ENCODE assay signal across 8 cellular contexts in the genomic region with DNA sequence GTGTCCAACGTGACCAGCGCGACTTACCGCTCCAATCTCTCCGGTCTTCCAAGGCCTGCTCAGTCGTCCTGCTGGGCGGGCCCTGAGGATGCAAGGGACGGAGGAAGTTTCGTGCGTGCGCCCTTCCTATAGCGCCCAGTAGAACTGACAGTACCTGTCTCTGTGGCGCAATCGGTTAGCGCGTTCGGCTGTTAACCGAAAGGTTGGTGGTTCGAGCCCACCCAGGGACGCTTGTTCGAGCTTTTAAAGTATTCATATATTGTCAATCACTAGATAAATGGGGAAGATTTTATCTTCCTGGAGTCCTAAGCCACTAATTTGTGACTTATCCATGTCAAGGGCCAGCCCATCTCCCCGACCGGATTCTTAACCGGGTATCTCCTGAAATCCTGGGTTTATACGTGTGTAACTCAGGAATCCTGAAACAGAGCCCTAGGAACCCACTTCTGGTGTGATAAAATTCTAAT. TPM values are rescaled to one million over a fixed set of nuclear protein-coding genes. Genes with fewer than 3 reads are reported as not detected.
DNase-seq lines count a peak whose midpoint lies in the region; ATAC-seq and TF ChIP-seq lines count a peak whose summit lies in the region.
"Not testable (repeated sequence)": the region's sequence is repeated elsewhere in the genome, so short reads cannot be mapped to it uniquely, and the experiment has no call there.

No MANE protein-coding gene starts in this region.

- not testable (repeated sequence) for H3K79me2 ChIP-seq in H9 (ENCODE audit: insufficient read depth, low read length)

- H3K27me3 ChIP-seq in H9 (ENCODE audit: insufficient read depth, low read length); mesenchymal stem cell (ENCODE audit: control insufficient read depth in 1 of 2, insufficient read depth in 1 of 2, low read length in 2 of 2); uterus: not testable (repeated sequence)

- POLR2A ChIA-PET in activated CD4-positive, alpha-beta T cell treated with anti-CD3 and anti-CD28 coated beads for 36 hours (lab: Charles Lee); activated naive CD8-positive, alpha-beta T cell treated with anti-CD3 and anti-CD28 coated beads, Interleukin-2, amount 10 ng/mL, durations not matched to agents 7 days and 5 days (lab: Charles Lee): not testable (repeated sequence)

- peak overlapping the region; percentile 51 to 77 for H3K4me3 Mint-ChIP-seq in H9
- H3K4me3 Mint-ChIP-seq in activated CD4-positive, alpha-beta T cell treated with anti-CD3 and anti-CD28 coated beads for 36 hours = peak overlapping the region; percentile 59
- H3K4me3 Mint-ChIP-seq in activated naive CD8-positive, alpha-beta T cell treated with anti-CD3 and anti-CD28 coated beads, Interleukin-2, amount 10 ng/mL, durations not matched to agents 7 days and 5 days = peak overlapping the region; percentile 78

- H2BK20ac ChIP-seq in H9 (ENCODE audit: low read depth, low read length, poor library complexity, severe bottlenecking) = not testable (repeated sequence)

- H3K18ac ChIP-seq in H9 (ENCODE audit: insufficient read length, low read depth, low read length); mesenchymal stem cell (ENCODE audit: low read depth in 1 of 2, low read length in 2 of 2): not testable (repeated sequence)

- H2AK5ac ChIP-seq in H9 (ENCODE audit: insufficient read length, low read length); mesenchymal stem cell (ENCODE audit: low read length, severe bottlenecking): not testable (repeated sequence)

- not testable (repeated sequence) for H3K9ac ChIP-seq in H9 (ENCODE audit: extremely low read depth, insufficient read length, low read length)
- peak overlapping the region; percentile 48 for H3K9ac ChIP-seq in mesenchymal stem cell (ENCODE audit: low read length)

- not testable (repeated sequence) for H3K9me3 ChIP-seq in H9 (ENCODE audit: control insufficient read depth, low read depth, low read length); mesenchymal stem cell (ENCODE audit: control insufficient read depth, low read length); uterus

- H3K4me3 ChIP-seq in mesenchymal stem cell (ENCODE audit: insufficient read depth in 1 of 2, low read depth in 1 of 2, low read length in 2 of 2) = peak overlapping the region in 1 of 2 experiments; percentile 47
- peak overlapping the region in 1 of 2 donors; percentile 26 for H3K4me3 ChIP-seq in uterus

- not testable (repeated sequence) for H2BK12ac ChIP-seq in H9 (ENCODE audit: insufficient read length, low read depth, low read length); mesenchymal stem cell (ENCODE audit: low read length in 2 of 2)

- H3K79me1 ChIP-seq in H9 (ENCODE audit: insufficient read depth, low read depth, low read length, poor library complexity, severe bottlenecking); mesenchymal stem cell (replicated peaks; ENCODE audit: low read length, poor library complexity, severe bottlenecking): not testable (repeated sequence)

- not testable (repeated sequence) for H3K23ac ChIP-seq in H9 (ENCODE audit: insufficient read length, low read depth, low read length); mesenchymal stem cell (ENCODE audit: low read length in 2 of 2)

- H4K20me1 ChIP-seq in H9 (ENCODE audit: control insufficient read depth, insufficient read depth, insufficient read length) = not testable (repeated sequence)

- not testable (repeated sequence) for H3K23me2 ChIP-seq in H9 (ENCODE audit: insufficient read length, low read depth, low read length, poor library complexity, severe bottlenecking)

- H4K8ac ChIP-seq in H9 (replicated peaks; ENCODE audit: insufficient read length, low read depth, low read length); mesenchymal stem cell (ENCODE audit: low read length): not testable (repeated sequence)

- H3T11ph ChIP-seq in H9 (ENCODE audit: low read length) = not testable (repeated sequence)

- H3K36me3 Mint-ChIP-seq in H9 (ENCODE audit: insufficient read depth in 1 of 3, low read depth in 3 of 3); activated CD4-positive, alpha-beta T cell treated with anti-CD3 and anti-CD28 coated beads for 36 hours (ENCODE audit: low read depth); activated naive CD8-positive, alpha-beta T cell treated with anti-CD3 and anti-CD28 coated beads, Interleukin-2, amount 10 ng/mL, durations not matched to agents 7 days and 5 days: not testable (repeated sequence)

- H3K4ac ChIP-seq in H9 (ENCODE audit: low read depth, low read length); mesenchymal stem cell (ENCODE audit: low read depth in 1 of 2, low read length in 2 of 2): not testable (repeated sequence)

- not testable (repeated sequence) for H4K91ac ChIP-seq in H9 (ENCODE audit: insufficient read length, low read depth, low read length); mesenchymal stem cell (ENCODE audit: low read length)

- H3K4me2 ChIP-seq in H9 (ENCODE audit: insufficient read depth, insufficient read length, low read length); mesenchymal stem cell (ENCODE audit: low read length, poor library complexity, severe bottlenecking): not testable (repeated sequence)

- not testable (repeated sequence) for H3K27ac ChIP-seq in H9 (ENCODE audit: insufficient read length, low read depth, low read length); mesenchymal stem cell (ENCODE audit: low read length, poor library complexity, severe bottlenecking)
- H3K27ac ChIP-seq in uterus = peak overlapping the region in 1 of 2 donors; percentile 67

- H3K56ac ChIP-seq in H9 (ENCODE audit: insufficient read length, low read depth, low read length) = not testable (repeated sequence)

- not testable (repeated sequence) for H2BK120ac ChIP-seq in H9 (ENCODE audit: low read depth, low read length, poor library complexity, severe bottlenecking); mesenchymal stem cell (ENCODE audit: low read depth, low read length)

- H3K27me3 Mint-ChIP-seq in H9 (ENCODE audit: low read depth); activated CD4-positive, alpha-beta T cell treated with anti-CD3 and anti-CD28 coated beads for 36 hours; activated naive CD8-positive, alpha-beta T cell treated with anti-CD3 and anti-CD28 coated beads, Interleukin-2, amount 10 ng/mL, durations not matched to agents 7 days and 5 days: not testable (repeated sequence)

- H3K4me1 Mint-ChIP-seq in H9; activated CD4-positive, alpha-beta T cell treated with anti-CD3 and anti-CD28 coated beads for 36 hours; activated naive CD8-positive, alpha-beta T cell treated with anti-CD3 and anti-CD28 coated beads, Interleukin-2, amount 10 ng/mL, durations not matched to agents 7 days and 5 days: not testable (repeated sequence)

- H3K36me3 ChIP-seq in mesenchymal stem cell (ENCODE audit: control insufficient read depth in 1 of 2, insufficient read depth in 2 of 2, low read depth in 1 of 2, low read length in 2 of 2); uterus: not testable (repeated sequence)

- not testable (repeated sequence) for H2BK15ac ChIP-seq in H9 (ENCODE audit: low read depth, low read length); mesenchymal stem cell (ENCODE audit: low read depth, poor library complexity, severe bottlenecking)

- not testable (repeated sequence) for H2BK5ac ChIP-seq in H9 (ENCODE audit: insufficient read length, low read length); mesenchymal stem cell (ENCODE audit: low read depth, low read length, poor library complexity, severe bottlenecking)

- TF ChIP-seq CTCF in H9 (conservative IDR thresholded peaks at IDR 0.05); uterus (IDR thresholded peaks at IDR 0.05): not testable (repeated sequence)

- TF ChIP-seq POLR2A in uterus (IDR thresholded peaks at IDR 0.05) = not testable (repeated sequence)

- not testable (repeated sequence) for H3K9me3 Mint-ChIP-seq in H9; activated CD4-positive, alpha-beta T cell treated with anti-CD3 and anti-CD28 coated beads for 36 hours (ENCODE audit: low read depth); activated naive CD8-positive, alpha-beta T cell treated with anti-CD3 and anti-CD28 coated beads, Interleukin-2, amount 10 ng/mL, durations not matched to agents 7 days and 5 days

- H4K5ac ChIP-seq in H9 (ENCODE audit: insufficient read length, low read depth, low read length) = not testable (repeated sequence)

- not testable (repeated sequence) for H3K4me1 ChIP-seq in H9 (ENCODE audit: insufficient read depth, low read length); mesenchymal stem cell (ENCODE audit: control insufficient read depth, insufficient read depth, low read depth, low read length); uterus

- no CpG with 5 or more reads among the region's 25 CpGs for WGBS in H9 (ENCODE audit: extremely low coverage, insufficient read length, low lambda C conversion rate)
- 5% methylated on average over 8 of the region's 25 CpGs for WGBS in mesenchymal stem cell

- H2AFZ ChIP-seq in H9 (ENCODE audit: low read length); mesenchymal stem cell (ENCODE audit: low read depth, low read length): not testable (repeated sequence)

- not testable (repeated sequence) for H3K27ac Mint-ChIP-seq in H9
- H3K27ac Mint-ChIP-seq in activated CD4-positive, alpha-beta T cell treated with anti-CD3 and anti-CD28 coated beads for 36 hours = peak overlapping the region; percentile 51
- H3K27ac Mint-ChIP-seq in activated naive CD8-positive, alpha-beta T cell treated with anti-CD3 and anti-CD28 coated beads, Interleukin-2, amount 10 ng/mL, durations not matched to agents 7 days and 5 days = peak overlapping the region; percentile 77

- ATAC-seq in activated CD4-positive, alpha-beta T cell treated with anti-CD3 and anti-CD28 coated beads for 36 hours; activated naive CD8-positive, alpha-beta T cell treated with anti-CD3 and anti-CD28 coated beads, Interleukin-2, amount 10 ng/mL, durations not matched to agents 7 days and 5 days (ENCODE audit: low read depth): not testable (repeated sequence)

- intact Hi-C loops in activated CD4-positive, alpha-beta T cell treated with anti-CD3 and anti-CD28 coated beads for 36 hours (cut with DNase I, micrococcal nuclease) = loop anchor here in 1 of 2 experiments (10.0 kb wide), 2 partner anchors 154 to 264 kb away; no protein-coding TSS in a partner anchor
- intact Hi-C loops in uterus (cut with DNase I; ENCODE audit: low total_unique reads) = not testable (repeated sequence)

- CTCF ChIA-PET in activated CD4-positive, alpha-beta T cell treated with anti-CD3 and anti-CD28 coated beads for 36 hours (lab: Charles Lee) = not testable (repeated sequence)

- H3K14ac ChIP-seq in H9 (ENCODE audit: insufficient read depth, low read length); mesenchymal stem cell (ENCODE audit: low read length in 2 of 2): not testable (repeated sequence)

- DNase-seq in H9 = peak; percentile 66
- peak; percentile 45 for DNase-seq in NCI-H748 treated with DMSO at 0.1 percent for 48 hours (lab: John Stamatoyannopoulos, UW)
- DNase-seq in activated CD4-positive, alpha-beta T cell treated with anti-CD3 and anti-CD28 coated beads for 36 hours = peak; percentile 82
- peak; percentile 69 for DNase-seq in activated naive CD8-positive, alpha-beta T cell treated with anti-CD3 and anti-CD28 coated beads, Interleukin-2, amount 10 ng/mL, durations not matched to agents 7 days and 5 days
- peak; percentile 67 for DNase-seq in fibroblast of gingiva (ENCODE audit: low read depth)
- peak; percentile 61 for DNase-seq in mesenchymal stem cell
- DNase-seq in stimulated activated CD4-positive, alpha-beta T cell treated with anti-CD3 and anti-CD28 coated beads, Interleukin-15, amount 100 ng/mL, for 24 hours = peak; percentile 82
- peak; percentile 38 to 43 for DNase-seq in uterus

RNA-seq across cellular contexts. Expression of a gene that starts 46.0 kb away (rescaled TPM):
- total RNA-seq in H9 (2021) = not detected in 2 replicates
- total RNA-seq in activated CD4-positive, alpha-beta T cell treated with anti-CD3 and anti-CD28 coated beads for 36 hours = under 1 TPM; 0.05 to 0.07 TPM
- total RNA-seq in activated naive CD8-positive, alpha-beta T cell treated with anti-CD3 and anti-CD28 coated beads, Interleukin-2, amount 10 ng/mL, durations not matched to agents 7 days and 5 days = 1 to 10 TPM; 1.6 to 1.8 TPM
- polyA plus RNA-seq in mesenchymal stem cell (2013, experiment 1 of 2) = not detected
- 0.01 TPM for polyA plus RNA-seq in mesenchymal stem cell (2013, experiment 2 of 2)
- under 1 TPM in 2 of 4 donors, not detected in 2; 0.12 to 0.14 TPM for total RNA-seq in uterus
